ENCODE assay signal across 6 cellular contexts in genomic region chr20:35403302-35403906, GRCh38. TPM values are rescaled to one million over a fixed set of nuclear protein-coding genes. Genes with fewer than 3 reads are reported as not detected.
"Had no signal": no experiment of that assay in that cellular context is flagged by ENCODE, and none has a peak within 500 bp of the region (broad histone marks: within the 10 kb centered on the region; RNA-seq: fewer than 3 reads in every experiment).

No MANE protein-coding gene starts in this region.

RNA-seq across cellular contexts. Expression of gene GDF5, which starts 34.6 kb away (rescaled TPM):
- total RNA-seq: activated CD4-positive, alpha-beta T cell treated with anti-CD3 and anti-CD28 coated beads, Interleukin-2, amount 10 ng/mL, durations not matched to agents 24 days and 14 days; activated T-cell treated with anti-CD3 and anti-CD28 coated beads, Interleukin-2, amount 50 U/mL, for 4 hours; activated T-helper 17 cell treated with anti-CD3 and anti-CD28 coated beads, Interleukin-2, amount 50 U/mL, for 72 hours; dermis microvascular lymphatic vessel endothelial cell; liver; right lobe of liver had no signal
